Comparison of ENCODE assay signal across 9 cellular contexts in genomic region chr2:230602562-230603230, GRCh38.
DNase-seq lines count a peak whose midpoint lies in the region; ATAC-seq and TF ChIP-seq lines count a peak whose summit lies in the region.
"Had no signal": no experiment of that assay in that cellular context is flagged by ENCODE, and none has a peak within 500 bp of the region (broad histone marks: within the 10 kb centered on the region; RNA-seq: fewer than 3 reads in every experiment).

No MANE protein-coding gene starts in this region.

- H3K4me1 ChIP-seq in CD4-positive, alpha-beta memory T cell (ENCODE audit: insufficient read depth, low read length): peaks cover 63% of the 10 kb centered on the region
- H3K4me1 ChIP-seq in OCI-LY1 (ENCODE audit: insufficient read depth, low read length, severe bottlenecking) (peaks cover 45% of the 10 kb centered on the region), Caco-2 (no peaks in the 10 kb centered on the region)

- intact Hi-C loops in CD4-positive, alpha-beta memory T cell (cut with micrococcal nuclease): loop anchor here (2.0 to 5.0 kb wide), 3 partner anchors 160 to 378 kb away; partner anchors contain the start of gene SP140
- intact Hi-C loops in Caco-2 (cut with micrococcal nuclease; ENCODE audit: unreplicated experiment): no loop called here

- peaks cover 48 to 81% (median 63%) of the 10 kb centered on the region in 4 donors for H3K4me1 Mint-ChIP-seq in CD4-positive, alpha-beta memory T cell
- peaks cover 93% of the 10 kb centered on the region for H3K4me1 Mint-ChIP-seq in stimulated activated memory B cell treated with anti-CD40 and anti-IgM and Interleukin-4, amounts not matched to agents 10 μg/mL and 1 μg/mL and 100 μg/mL, for 72 hours
- H3K4me1 Mint-ChIP-seq in Caco-2 (ENCODE audit: low read depth, unreplicated experiment): no peaks in the 10 kb centered on the region
- H3K4me1 Mint-ChIP-seq: nephron had no signal

- peak overlapping the region; percentile 36 to 85 (median 78) for H3K4me3 Mint-ChIP-seq in CD4-positive, alpha-beta memory T cell
- peak overlapping the region; percentile 59 for H3K4me3 Mint-ChIP-seq in stimulated activated memory B cell treated with anti-CD40 and anti-IgM and Interleukin-4, amounts not matched to agents 10 μg/mL and 1 μg/mL and 100 μg/mL, for 72 hours
- no peak overlapping the region for H3K4me3 Mint-ChIP-seq in Caco-2 (ENCODE audit: unreplicated experiment)
- H3K4me3 Mint-ChIP-seq: nephron had no signal

- CTCF ChIA-PET in CD4-positive, alpha-beta memory T cell (lab: Charles Lee; ENCODE audit: partially characterized antibody): interaction anchor here (1.0 to 2.4 kb wide), 6 partner anchors 8 to 400 kb away, joined by 3 to 9 read pairs (median 5); no protein-coding TSS in a partner anchor
- CTCF ChIA-PET in Caco-2 (lab: Charles Lee): interaction anchor here (0.6 kb wide), 1 partner anchor 10 kb away, joined by 4 read pairs; no protein-coding TSS in a partner anchor

- no peak for TF ChIP-seq CTCF in OCI-LY1 (IDR thresholded peaks at IDR 0.05; ENCODE audit: low read length)
- no peak for TF ChIP-seq CTCF in Caco-2 (IDR thresholded peaks at IDR 0.05; ENCODE audit: insufficient read depth in 1 of 2, low read depth in 1 of 2, low read length in 1 of 2, severe bottlenecking in 1 of 2, unreplicated experiment in 1 of 2)

- peak overlapping the region; percentile 60 for H3K9ac ChIP-seq in OCI-LY1 (ENCODE audit: low read length)

- H3K9me3 ChIP-seq in CD4-positive, alpha-beta memory T cell (ENCODE audit: control insufficient read depth in 1 of 2, low read length in 2 of 2): no peaks in the 10 kb centered on the region
- no peaks in the 10 kb centered on the region for H3K9me3 ChIP-seq in OCI-LY1 (ENCODE audit: low read length)
- H3K9me3 ChIP-seq in Caco-2: no peaks in the 10 kb centered on the region

- peaks cover 5 to 36% (median 23%) of the 10 kb centered on the region in 8 donors for H3K9me3 Mint-ChIP-seq in CD4-positive, alpha-beta memory T cell
- H3K9me3 Mint-ChIP-seq in stimulated activated memory B cell treated with anti-CD40 and anti-IgM and Interleukin-4, amounts not matched to agents 10 μg/mL and 1 μg/mL and 100 μg/mL, for 72 hours: peaks cover 15% of the 10 kb centered on the region
- no peaks in the 10 kb centered on the region for H3K9me3 Mint-ChIP-seq in Caco-2 (ENCODE audit: unreplicated experiment)

- H3K27ac ChIP-seq in CD4-positive, alpha-beta memory T cell (ENCODE audit: low read depth, low read length): peak overlapping the region; percentile 59
- peak overlapping the region; percentile 93 for H3K27ac ChIP-seq in OCI-LY1 (ENCODE audit: low read depth, low read length, poor library complexity, severe bottlenecking)

- peaks cover 12 to 22% of the 10 kb centered on the region in 2 donors for H3K36me3 Mint-ChIP-seq in CD4-positive, alpha-beta memory T cell
- H3K36me3 Mint-ChIP-seq in stimulated activated memory B cell treated with anti-CD40 and anti-IgM and Interleukin-4, amounts not matched to agents 10 μg/mL and 1 μg/mL and 100 μg/mL, for 72 hours: peaks cover 39% of the 10 kb centered on the region
- H3K36me3 Mint-ChIP-seq in Caco-2 (ENCODE audit: insufficient read depth, unreplicated experiment): no peaks in the 10 kb centered on the region

- ATAC-seq in GM21619 (IDR thresholded peaks at IDR 0.05; ENCODE audit: unreplicated experiment): peak; percentile 66
- ATAC-seq in stimulated activated memory B cell treated with anti-CD40 and anti-IgM and Interleukin-4, amounts not matched to agents 10 μg/mL and 1 μg/mL and 100 μg/mL, for 72 hours: peak; percentile 89
- no peak for ATAC-seq in HG03469 (IDR thresholded peaks at IDR 0.05; ENCODE audit: unreplicated experiment)

- no peaks in the 10 kb centered on the region for H4K20me1 ChIP-seq in OCI-LY1 (ENCODE audit: insufficient read depth, low read length)

- H3K27me3 Mint-ChIP-seq in CD4-positive, alpha-beta memory T cell: no peaks in the 10 kb centered on the region
- H3K27me3 Mint-ChIP-seq in stimulated activated memory B cell treated with anti-CD40 and anti-IgM and Interleukin-4, amounts not matched to agents 10 μg/mL and 1 μg/mL and 100 μg/mL, for 72 hours: no peaks in the 10 kb centered on the region
- H3K27me3 Mint-ChIP-seq in Caco-2 (ENCODE audit: insufficient read depth, unreplicated experiment): peaks cover 12% of the 10 kb centered on the region

- H3K27me3 ChIP-seq in CD4-positive, alpha-beta memory T cell (ENCODE audit: insufficient read depth, low read length): no peaks in the 10 kb centered on the region
- H3K27me3 ChIP-seq in OCI-LY1 (ENCODE audit: insufficient read depth, low read length) (no peaks in the 10 kb centered on the region), Caco-2 (replicated peaks; ENCODE audit: control insufficient read depth, insufficient read depth, low read length) (no peaks in the 10 kb centered on the region)

- peak overlapping the region; percentile 60 for H3K4me2 ChIP-seq in OCI-LY1 (ENCODE audit: low read length)

- peak overlapping the region; percentile 81 to 99 (median 97) for H3K27ac Mint-ChIP-seq in CD4-positive, alpha-beta memory T cell
- H3K27ac Mint-ChIP-seq in stimulated activated memory B cell treated with anti-CD40 and anti-IgM and Interleukin-4, amounts not matched to agents 10 μg/mL and 1 μg/mL and 100 μg/mL, for 72 hours: peak overlapping the region; percentile 99
- no peak overlapping the region for H3K27ac Mint-ChIP-seq in Caco-2 (ENCODE audit: unreplicated experiment)
- H3K27ac Mint-ChIP-seq: nephron had no signal

- BruUV-seq in Caco-2 (replicated peaks; lab: Mats Ljungman, UMichigan): no TSS peak

- peak; percentile 49 to 71 (median 62) for DNase-seq in CD4-positive, alpha-beta memory T cell
- peak; percentile 20 for DNase-seq in activated naive CD8-positive, alpha-beta T cell treated with anti-CD3 and anti-CD28 coated beads, Interleukin-2, amount 50 U/mL, for 16 hours (ENCODE audit: low read depth, low spot score)
- DNase-seq in NCI-H2107 (lab: John Stamatoyannopoulos, UW) (no peak), Caco-2 (no peak)

- H3K4me3 ChIP-seq in CD4-positive, alpha-beta memory T cell (ENCODE audit: low read length in 2 of 2): peak overlapping the region; percentile 41 to 44
- peak overlapping the region; percentile 41 for H3K4me3 ChIP-seq in OCI-LY1 (ENCODE audit: low read depth, low read length, poor library complexity, severe bottlenecking)
- no peak overlapping the region for H3K4me3 ChIP-seq in Caco-2 (ENCODE audit: low read depth, low read length)

- no peaks in the 10 kb centered on the region for H3K36me3 ChIP-seq in CD4-positive, alpha-beta memory T cell (ENCODE audit: insufficient read depth, low read length)
- no peaks in the 10 kb centered on the region for H3K36me3 ChIP-seq in OCI-LY1 (ENCODE audit: insufficient read depth, low read length)
- H3K36me3 ChIP-seq in Caco-2 (ENCODE audit: control insufficient read depth, insufficient read depth, low read length): no peaks in the 10 kb centered on the region

- H3K79me2 ChIP-seq in OCI-LY1 (ENCODE audit: insufficient read depth, low read length): no peaks in the 10 kb centered on the region

- no peaks in the 10 kb centered on the region for H3F3A ChIP-seq in OCI-LY1 (ENCODE audit: insufficient read depth, low read length)

- no peaks in the 10 kb centered on the region for H3K9me2 ChIP-seq in OCI-LY1 (ENCODE audit: low read depth, low read length)

- no peak overlapping the region for H2AFZ ChIP-seq in OCI-LY1 (ENCODE audit: low read length)

- POLR2A ChIA-PET in CD4-positive, alpha-beta memory T cell (lab: Charles Lee; ENCODE audit: partially characterized antibody): interaction anchor here (0.6 to 2.2 kb wide), 23 partner anchors 9 to 681 kb away, joined by 3 to 23 read pairs (median 4); partner anchors contain the start of genes FBXO36, SP100, SP110 and SP140
- POLR2A ChIA-PET in Caco-2 (lab: Charles Lee): no interaction called here

Comparison
In these comparisons a context has a peak if more than half of its experiments do, and no peak if none do; other contexts are left out.
1. DNase-seq: peak in CD4-positive, alpha-beta memory T cell (5 of 5) and activated naive CD8-positive, alpha-beta T cell treated with anti-CD3 and anti-CD28 coated beads, Interleukin-2, amount 50 U/mL, for 16 hours (single experiment); none in NCI-H2107 (single experiment) and Caco-2 (0 of 2).